In genomic region chr22:17429516-17429915, GRCh38 we compare ENCODE assay signal across 23 cellular contexts.
"Had no signal": no experiment of that assay in that cellular context is flagged by ENCODE, and none has a peak within 500 bp of the region (broad histone marks: within the 10 kb centered on the region; RNA-seq: fewer than 3 reads in every experiment).

No MANE protein-coding gene starts in this region.

- DNase-seq: activated CD4-positive, alpha-beta T cell treated with anti-CD3 and anti-CD28 coated beads, Interleukin-2, amount 50 U/mL, for 1 hour; activated CD4-positive, CD25-positive, alpha-beta regulatory T cell treated with anti-CD3 and anti-CD28 coated beads, Interleukin-2, amount 50 U/mL, for 72 hours; activated CD8-positive, alpha-beta memory T cell treated with anti-CD3 and anti-CD28 coated beads for 24 hours; activated CD8-positive, alpha-beta memory T cell treated with anti-CD3 and anti-CD28 coated beads, Interleukin-2, amount 50 U/mL, for 48 hours; activated effector memory CD4-positive, alpha-beta T cell treated with Interleukin-2 at 50 U/mL for 16 hours; activated naive CD4-positive, alpha-beta T cell treated with anti-CD3 and anti-CD28 coated beads, Interleukin-2, amount 10 ng/mL, durations not matched to agents 7 days and 5 days; activated naive CD8-positive, alpha-beta T cell treated with anti-CD3 and anti-CD28 coated beads, Interleukin-2, amount 50 U/mL, for 24 hours; activated T-cell treated with anti-CD3 and anti-CD28 coated beads, Interleukin-2, amount 50 U/mL, for 48 hours; anterior cingulate cortex; colonic mucosa; foreskin keratinocyte; head of caudate nucleus; lower lobe of right lung; naive thymus-derived CD8-positive, alpha-beta T cell; pancreas; spleen; stimulated activated CD4-positive, alpha-beta T cell treated with anti-CD3 and anti-CD28 coated beads, Interleukin-4, amount 100 ng/mL, for 4 hours; testis had no signal

- H3K27ac Mint-ChIP-seq: activated naive CD4-positive, alpha-beta T cell treated with anti-CD3 and anti-CD28 coated beads, Interleukin-2, amount 10 ng/mL, durations not matched to agents 7 days and 5 days; activated naive CD8-positive, alpha-beta T cell treated with anti-CD3 and anti-CD28 coated beads, Interleukin-2, amount 50 U/mL, for 24 hours; naive thymus-derived CD8-positive, alpha-beta T cell; stimulated activated memory B cell treated with anti-CD40 and anti-IgM and Interleukin-4, amounts not matched to agents 10 μg/mL and 1 μg/mL and 100 μg/mL, for 72 hours; type B pancreatic cell had no signal

- H3K27me3 ChIP-seq: colonic mucosa, foreskin keratinocyte, pancreas, testis had no signal

- H3K4me3 ChIP-seq: colonic mucosa, lower lobe of right lung, pancreas, spleen, testis had no signal

- H3K9me3 Mint-ChIP-seq: activated naive CD4-positive, alpha-beta T cell treated with anti-CD3 and anti-CD28 coated beads, Interleukin-2, amount 10 ng/mL, durations not matched to agents 7 days and 5 days; activated naive CD8-positive, alpha-beta T cell treated with anti-CD3 and anti-CD28 coated beads, Interleukin-2, amount 50 U/mL, for 24 hours; central memory CD8-positive, alpha-beta T cell; naive thymus-derived CD8-positive, alpha-beta T cell; stimulated activated memory B cell treated with anti-CD40 and anti-IgM and Interleukin-4, amounts not matched to agents 10 μg/mL and 1 μg/mL and 100 μg/mL, for 72 hours; type B pancreatic cell had no signal

- H3K27me3 Mint-ChIP-seq: type B pancreatic cell had no signal

- H3K27ac ChIP-seq: colonic mucosa, foreskin keratinocyte, lower lobe of right lung, neutrophil, pancreas, spleen, testis had no signal

- H3K4me3 Mint-ChIP-seq: activated naive CD4-positive, alpha-beta T cell treated with anti-CD3 and anti-CD28 coated beads, Interleukin-2, amount 10 ng/mL, durations not matched to agents 7 days and 5 days; activated naive CD8-positive, alpha-beta T cell treated with anti-CD3 and anti-CD28 coated beads, Interleukin-2, amount 50 U/mL, for 24 hours; central memory CD8-positive, alpha-beta T cell; naive thymus-derived CD8-positive, alpha-beta T cell; stimulated activated memory B cell treated with anti-CD40 and anti-IgM and Interleukin-4, amounts not matched to agents 10 μg/mL and 1 μg/mL and 100 μg/mL, for 72 hours; type B pancreatic cell had no signal

- H3K4me1 Mint-ChIP-seq: activated naive CD4-positive, alpha-beta T cell treated with anti-CD3 and anti-CD28 coated beads, Interleukin-2, amount 10 ng/mL, durations not matched to agents 7 days and 5 days; activated naive CD8-positive, alpha-beta T cell treated with anti-CD3 and anti-CD28 coated beads, Interleukin-2, amount 50 U/mL, for 24 hours; central memory CD8-positive, alpha-beta T cell; stimulated activated memory B cell treated with anti-CD40 and anti-IgM and Interleukin-4, amounts not matched to agents 10 μg/mL and 1 μg/mL and 100 μg/mL, for 72 hours had no signal

- ATAC-seq: activated naive CD8-positive, alpha-beta T cell treated with anti-CD3 and anti-CD28 coated beads, Interleukin-2, amount 50 U/mL, for 24 hours; foreskin keratinocyte; naive thymus-derived CD8-positive, alpha-beta T cell; pancreas; stimulated activated memory B cell treated with anti-CD40 and anti-IgM and Interleukin-4, amounts not matched to agents 10 μg/mL and 1 μg/mL and 100 μg/mL, for 72 hours had no signal

- H3K36me3 ChIP-seq: colonic mucosa, lower lobe of right lung, neutrophil, pancreas, spleen had no signal

- H3K9me3 ChIP-seq: colonic mucosa, lower lobe of right lung, neutrophil, pancreas, spleen, testis had no signal

- FAIRE-seq: keratinocyte, pancreas had no signal

- H3K36me3 Mint-ChIP-seq: activated naive CD4-positive, alpha-beta T cell treated with anti-CD3 and anti-CD28 coated beads, Interleukin-2, amount 10 ng/mL, durations not matched to agents 7 days and 5 days; naive thymus-derived CD8-positive, alpha-beta T cell; stimulated activated memory B cell treated with anti-CD40 and anti-IgM and Interleukin-4, amounts not matched to agents 10 μg/mL and 1 μg/mL and 100 μg/mL, for 72 hours had no signal

- H3K4me1 ChIP-seq: colonic mucosa, lower lobe of right lung, pancreas, spleen, testis had no signal
